Comparison of ENCODE assay signal across 20 cellular contexts in the genomic region with DNA sequence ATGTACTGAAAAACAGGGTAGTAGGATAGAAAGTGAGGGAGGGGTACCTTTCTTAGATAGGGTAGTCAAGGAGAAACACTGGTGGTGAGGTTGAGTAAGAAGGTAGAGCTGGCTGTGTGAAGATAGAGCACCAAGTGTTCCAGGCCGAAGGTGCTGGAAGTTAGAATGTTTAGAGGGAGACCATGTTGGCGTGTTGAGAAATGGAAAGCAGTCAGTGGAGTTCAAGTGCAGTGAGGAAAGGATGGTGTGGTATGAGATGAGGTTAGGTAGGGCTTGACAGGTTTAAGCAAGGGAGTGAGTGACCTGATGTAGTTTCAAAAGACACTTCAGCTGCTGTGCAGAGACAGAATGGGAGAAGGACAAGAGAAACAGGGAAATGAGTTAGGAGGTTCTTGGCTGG. TPM values are rescaled to one million over a fixed set of nuclear protein-coding genes. Genes with fewer than 3 reads are reported as not detected.
DNase-seq lines count a peak whose midpoint lies in the region; ATAC-seq, FAIRE-seq and TF ChIP-seq lines count a peak whose summit lies in the region.
"Had no signal": no experiment of that assay in that cellular context is flagged by ENCODE, and none has a peak within 500 bp of the region (broad histone marks: within the 10 kb centered on the region; RNA-seq: fewer than 3 reads in every experiment).

No MANE protein-coding gene starts in this region.

- POLR2A ChIA-PET in HepG2 (lab: Yijun Ruan, JAX), result no interaction called here
- POLR2A ChIA-PET in GM12878 (lab: Charles Lee), result interaction anchor here (1.3 kb wide), 1 partner anchor 46 kb away, joined by 3 read pairs; no protein-coding TSS in a partner anchor

- TF ChIP-seq EP300 in HepG2 (IDR thresholded peaks at IDR 0.05; ENCODE audit: low read depth in 2 of 2, low read length in 2 of 2) (no peak), HepG2 (CRISPR knock-in tag; IDR thresholded peaks at IDR 0.05; ENCODE audit: borderline replicate concordance) (no peak), GM12878 (IDR thresholded peaks at IDR 0.05; ENCODE audit: borderline replicate concordance in 1 of 2, control insufficient read depth in 1 of 2, low read depth in 2 of 2, low read length in 2 of 2) (no peak)

- WGBS in HepG2 (ENCODE audit: low lambda C conversion rate), result 90% methylated on average over 2 of the region's 2 CpGs
- WGBS in right lobe of liver (ENCODE audit: insufficient coverage, low coverage, low lambda C conversion rate, missing lambda C conversion rate), result 100% methylated on average over 2 of the region's 2 CpGs
- WGBS in GM12878 (ENCODE audit: insufficient coverage, insufficient replicate concordance, low lambda C conversion rate, missing lambda C conversion rate), result 98% methylated on average over 2 of the region's 2 CpGs

- RAD21 ChIA-PET in GM12878 (lab: Charles Lee; ENCODE audit: unreplicated experiment), result no interaction called here

- H3K9ac ChIP-seq in HepG2 (ENCODE audit: insufficient read depth, low read depth, low read length) (no peak overlapping the region), GM12878 (ENCODE audit: control insufficient read depth, insufficient read depth, low read length) (no peak overlapping the region)

- H3K4me3 ChIP-seq in HepG2 (replicated peaks in 1 of 3; ENCODE audit: insufficient read depth in 1 of 3, low read depth in 2 of 3, low read length in 3 of 3) (no peak overlapping the region), right lobe of liver (no peak overlapping the region), GM12878 (no peak overlapping the region), coronary artery (no peak overlapping the region)
- H3K4me3 ChIP-seq: MG63 had no signal

- no peaks in the 10 kb centered on the region for H3K9me3 ChIP-seq in HepG2 (ENCODE audit: low read length)
- H3K9me3 ChIP-seq in right lobe of liver, result no peaks in the 10 kb centered on the region
- no peaks in the 10 kb centered on the region; the same call in 2 of the 3 replicates for H3K9me3 ChIP-seq in GM12878 (replicated peaks; ENCODE audit: control insufficient read depth, insufficient read depth, low read length)

- H3K27me3 ChIP-seq in HepG2 (ENCODE audit: control insufficient read depth in 1 of 2, insufficient read depth in 2 of 2, low read length in 2 of 2) (no peaks in the 10 kb centered on the region), right lobe of liver (no peaks in the 10 kb centered on the region), GM12878 (replicated peaks in 1 of 2; ENCODE audit: control insufficient read depth in 2 of 2, insufficient read depth in 2 of 2, low read length in 1 of 2) (no peaks in the 10 kb centered on the region)
- H3K27me3 ChIP-seq: MG63 had no signal

- H3K4me1 Mint-ChIP-seq in stimulated activated naive CD8-positive, alpha-beta T cell treated with anti-CD3 and anti-CD28 coated beads, Interleukin-15, amount 100 ng/mL, for 72 hours, result peaks cover 13% of the 10 kb centered on the region

- H3K27ac Mint-ChIP-seq in stimulated activated naive CD8-positive, alpha-beta T cell treated with anti-CD3 and anti-CD28 coated beads, Interleukin-15, amount 100 ng/mL, for 72 hours, result peak overlapping the region in 1 of 2 donors; percentile 33

- FAIRE-seq in HepG2 (lab: Jason Lieb, UNC), result no peak
- no peak for FAIRE-seq in GM12878 (lab: Jason Lieb, UNC)
- FAIRE-seq: G401.6, GM19239 had no signal

- in situ Hi-C loops in HepG2 (cut with HindIII; ENCODE audit: extremely low pct_ligation_motif_present, low pct_unique_long_range_greater_than_20kb), result no loop called here
- in situ Hi-C loops in GM12878 (cut with MboI), result no loop called here

- no TSS peak for BruUV-seq in HepG2 (replicated peaks; lab: Mats Ljungman, UMichigan)
- BruUV-seq in GM12878 (replicated peaks; lab: Mats Ljungman, UMichigan), result no TSS peak

- H3K79me2 ChIP-seq in HepG2 (ENCODE audit: insufficient read depth, low read length), result no peaks in the 10 kb centered on the region
- no peaks in the 10 kb centered on the region; the same call in 1 of the 2 replicates for H3K79me2 ChIP-seq in GM12878 (ENCODE audit: control insufficient read depth, insufficient read depth, low read length)

- DNase-seq in HepG2 (ENCODE audit: low spot score), result no peak
- DNase-seq in right lobe of liver, result no peak
- peak; percentile 6 for DNase-seq in NCI-H69 (lab: John Stamatoyannopoulos, UW)
- DNase-seq in GM12878 (ENCODE audit: low read depth, low spot score), result no peak
- DNase-seq in stimulated activated naive CD8-positive, alpha-beta T cell treated with anti-CD3 and anti-CD28 coated beads, Interleukin-15, amount 100 ng/mL, for 72 hours, result no peak
- DNase-seq in coronary artery (ENCODE audit: low spot score), result no peak
- DNase-seq in stimulated activated CD4-positive, alpha-beta T cell treated with anti-CD3 and anti-CD28 coated beads, Interleukin-2, amount 100 ng/mL, for 24 hours, result no peak
- DNase-seq in stimulated activated CD4-positive, alpha-beta T cell treated with anti-CD3 and anti-CD28 coated beads, Interleukin-4, amount 100 ng/mL, for 24 hours, result no peak
- DNase-seq: CD4-positive, CD25-positive, alpha-beta regulatory T cell; COR-L47; DMS153; MG63; NCI-H1417 treated with DMSO at 0.1 percent for 48 hours; NCI-H187 treated with DMSO at 0.1 percent for 48 hours; NCI-H2107; NCI-H748 treated with DMSO at 0.1 percent for 48 hours; Right ventricle myocardium superior; SW 1271 had no signal

- H4K20me1 ChIP-seq in HepG2 (ENCODE audit: insufficient read depth, low read length) (no peaks in the 10 kb centered on the region), GM12878 (ENCODE audit: control insufficient read depth, insufficient read depth) (no peaks in the 10 kb centered on the region)

- TF ChIP-seq POLR2A in HepG2 (IDR thresholded peaks at IDR 0.05; ENCODE audit: insufficient read depth in 1 of 2, low read depth in 2 of 2, low read length in 2 of 2) (no peak), right lobe of liver (IDR thresholded peaks at IDR 0.05) (no peak), GM12878 (IDR thresholded peaks at IDR 0.05; ENCODE audit: low read depth, low read length) (peak; percentile 38; the same call in 1 of the 2 replicates)

- H3K36me3 ChIP-seq in HepG2 (replicated peaks in 1 of 2; ENCODE audit: control insufficient read depth in 1 of 2, insufficient read depth in 2 of 2, low read length in 2 of 2) (no peaks in the 10 kb centered on the region; a peak in 1 of 5 replicates), right lobe of liver (no peaks in the 10 kb centered on the region), GM12878 (ENCODE audit: control insufficient read depth in 2 of 2, insufficient read depth in 2 of 2, low read length in 1 of 2) (peaks cover 0 to 5% of the 10 kb centered on the region in 2 experiments; a peak in 1 of 4 replicates)

- CTCF ChIA-PET in HepG2 (lab: Yijun Ruan, JAX; ENCODE audit: low intra/inter-chr PET ratio, low total read pairs), result no interaction called here
- CTCF ChIA-PET in GM12878 (lab: Yijun Ruan, JAX), result interaction anchor here (1.0 to 1.8 kb wide), 3 partner anchors 11 to 49 kb away, joined by 3 to 5 read pairs (median 4); no protein-coding TSS in a partner anchor

- H3K4me3 Mint-ChIP-seq in stimulated activated naive CD8-positive, alpha-beta T cell treated with anti-CD3 and anti-CD28 coated beads, Interleukin-15, amount 100 ng/mL, for 72 hours, result no peak overlapping the region
- H3K4me3 Mint-ChIP-seq: CD4-positive, CD25-positive, alpha-beta regulatory T cell had no signal

- no peak overlapping the region for H2AFZ ChIP-seq in HepG2 (ENCODE audit: low read length)
- H2AFZ ChIP-seq in GM12878 (ENCODE audit: control insufficient read depth, low read depth, low read length), result no peak overlapping the region

- H3K4me1 ChIP-seq in HepG2 (ENCODE audit: insufficient read depth, low read length) (peaks cover 8% of the 10 kb centered on the region; the same call in 1 of the 2 replicates), right lobe of liver (peaks cover 0 to 11% (median 3%) of the 10 kb centered on the region in 4 donors), GM12878 (ENCODE audit: control insufficient read depth, insufficient read depth, low read length) (peaks cover 10% of the 10 kb centered on the region)

- intact Hi-C loops in HepG2 (cut with micrococcal nuclease; ENCODE audit: unreplicated experiment), result no loop called here
- intact Hi-C loops in right lobe of liver (cut with DNase I), result no loop called here
- intact Hi-C loops in GM12878 (cut with micrococcal nuclease; ENCODE audit: unreplicated experiment), result no loop called here

- peak; percentile 42 for ATAC-seq in HepG2
- ATAC-seq in right lobe of liver, result no peak
- no peak for ATAC-seq in GM12878
- ATAC-seq in stimulated activated naive CD8-positive, alpha-beta T cell treated with anti-CD3 and anti-CD28 coated beads, Interleukin-15, amount 100 ng/mL, for 72 hours, result peak; percentile 31

- no peak overlapping the region for H3K27ac ChIP-seq in HepG2 (ENCODE audit: extremely low read length, insufficient read depth, low read length)
- H3K27ac ChIP-seq in right lobe of liver, result no peak overlapping the region
- H3K27ac ChIP-seq in GM12878 (ENCODE audit: control insufficient read depth, insufficient read depth), result no peak overlapping the region
- H3K27ac ChIP-seq in coronary artery, result no peak overlapping the region

- no peak overlapping the region for H3K4me2 ChIP-seq in HepG2 (ENCODE audit: low read depth, low read length)
- no peak overlapping the region for H3K4me2 ChIP-seq in GM12878 (ENCODE audit: control insufficient read depth, insufficient read depth)

- H3K9me3 Mint-ChIP-seq in stimulated activated naive CD8-positive, alpha-beta T cell treated with anti-CD3 and anti-CD28 coated beads, Interleukin-15, amount 100 ng/mL, for 72 hours, result no peaks in the 10 kb centered on the region
- H3K9me3 Mint-ChIP-seq: CD4-positive, CD25-positive, alpha-beta regulatory T cell had no signal

- TF ChIP-seq CTCF in HepG2 (CRISPR knock-in tag; IDR thresholded peaks at IDR 0.05), result no peak
- TF ChIP-seq CTCF in right lobe of liver (IDR thresholded peaks at IDR 0.05), result no peak
- TF ChIP-seq CTCF in GM12878 (IDR thresholded peaks at IDR 0.05 in 2 of 3, conservative IDR thresholded peaks at IDR 0.05 in 1 of 3; ENCODE audit: control insufficient read depth in 2 of 3, extremely low read depth in 1 of 3, insufficient read depth in 1 of 3, low read depth in 3 of 3, low read length in 3 of 3), result no peak
- no peak for TF ChIP-seq CTCF in coronary artery (IDR thresholded peaks at IDR 0.05)

- SMC1A ChIA-PET in GM12878 (lab: Charles Lee; ENCODE audit: uncharacterized antibody, unreplicated experiment), result interaction anchor here (0.6 to 2.8 kb wide), 4 partner anchors 11 to 164 kb away, joined by 3 to 10 read pairs (median 3); no protein-coding TSS in a partner anchor

- no peak for TF ChIP-seq RAD21 in HepG2 (CRISPR knock-in tag; IDR thresholded peaks at IDR 0.05)
- TF ChIP-seq RAD21 in GM12878 (IDR thresholded peaks at IDR 0.05; ENCODE audit: insufficient read depth, low read depth, low read length), result no peak

- H3K27me3 Mint-ChIP-seq in stimulated activated naive CD8-positive, alpha-beta T cell treated with anti-CD3 and anti-CD28 coated beads, Interleukin-15, amount 100 ng/mL, for 72 hours, result no peaks in the 10 kb centered on the region
- H3K27me3 Mint-ChIP-seq: CD4-positive, CD25-positive, alpha-beta regulatory T cell had no signal

RNA-seq across cellular contexts. Expression of a gene that starts 54.2 kb away (rescaled TPM):
- total RNA-seq in HepG2 (2016; rRNA removed; fragmentation: Illumina TruSeq; extraction: Trizol) (not detected in 2 replicates), right lobe of liver (1 to 10 TPM in 4 of 6 experiments, under 1 TPM in 2; 0.73 to 1.7 (median 1.1) TPM), GM12878 (2014; rRNA removed) (9.8 and 12.8 TPM in 2 replicates), GM12878 (2014; rRNA removed; fragmentation: Illumina TruSeq; extraction: Trizol) (9.2 TPM in 2 replicates), GM12878 (2021) (37.1 and 37.2 TPM in 2 replicates)
- total RNA-seq in HepG2 (2016; cell fraction: cytosol; rRNA removed; fragmentation: Illumina TruSeq; extraction: Trizol; ENCODE audit: low read depth), result not detected in 2 replicates
- not detected in 2 replicates for total RNA-seq in HepG2 (2016; cell fraction: insoluble cytoplasmic fraction; rRNA removed; fragmentation: Illumina TruSeq; extraction: Trizol)
- total RNA-seq in HepG2 (2016; cell fraction: membrane; rRNA removed; fragmentation: Illumina TruSeq; extraction: Trizol), result not detected in 2 replicates
- not detected in 2 replicates for total RNA-seq in HepG2 (2016; cell fraction: nucleus; rRNA removed; fragmentation: Illumina TruSeq; extraction: Trizol)
- polyA plus RNA-seq in HepG2 (2011; rRNA removed) (not detected in 2 replicates), GM12878 (2011; rRNA removed) (1.5 and 1.6 TPM in 2 replicates), GM12878 (2014; fragmentation: Illumina TruSeq; extraction: Trizol) (8.4 and 9.3 TPM in 2 replicates), GM12878 (2014; fragmentation: Nextera tagmentation; extraction: Ambion mirVana) (1 to 10 TPM; 2.3 to 5.6 TPM), GM12878 (2014; rRNA removed) (21.8 and 25.7 TPM in 2 replicates), GM12878 (2016; fragmentation: Nextera tagmentation; extraction: Ambion mirVana) (1 to 10 TPM; 4.3 to 8.3 TPM)
- not detected in 2 replicates for polyA plus RNA-seq in HepG2 (2011; cell fraction: cytosol; rRNA removed)
- not detected in 2 replicates for polyA plus RNA-seq in HepG2 (2011; cell fraction: nucleus; rRNA removed)
- not detected in 2 replicates for polyA plus RNA-seq in HepG2 (2012)
- not detected in 2 replicates for polyA plus RNA-seq in HepG2 (2016; cell fraction: cytosol; fragmentation: Illumina TruSeq; extraction: Trizol; ENCODE audit: low read depth)
- not detected in 2 replicates for polyA plus RNA-seq in HepG2 (2016; cell fraction: insoluble cytoplasmic fraction; fragmentation: Illumina TruSeq; extraction: Trizol; ENCODE audit: low read depth)
- not detected in 2 replicates for polyA plus RNA-seq in HepG2 (2016; cell fraction: membrane; fragmentation: Illumina TruSeq; extraction: Trizol; ENCODE audit: low read depth)
- not detected in 2 replicates for polyA plus RNA-seq in HepG2 (2016; cell fraction: nucleus; fragmentation: Illumina TruSeq; extraction: Trizol; ENCODE audit: insufficient read depth, low read depth)
- 0.05 TPM in 1 of 2 replicates, not detected in the other for polyA minus RNA-seq in HepG2 (2011; rRNA and poly(A)+ RNA removed; ENCODE audit: low replicate concordance)
- not detected in 2 replicates for polyA minus RNA-seq in HepG2 (2011; cell fraction: cytosol; rRNA and poly(A)+ RNA removed)
- not detected in 2 replicates for polyA minus RNA-seq in HepG2 (2011; cell fraction: nucleus; rRNA and poly(A)+ RNA removed)
- 15.8 and 17.7 TPM in 2 replicates for total RNA-seq in GM12878 (2013; cell fraction: nucleolus; rRNA removed)
- 4.2 TPM for polyA plus RNA-seq in GM12878 (2011; ENCODE audit: low read depth)
- polyA plus RNA-seq in GM12878 (2011; cell fraction: cytosol; rRNA removed), result 2.0 and 3.3 TPM in 2 replicates
- 4.1 and 5.9 TPM in 2 replicates for polyA plus RNA-seq in GM12878 (2011; cell fraction: nucleus; rRNA removed)
- 13.1 and 13.3 TPM in 2 replicates for polyA plus RNA-seq in GM12878 (2012)
- 0.80 and 2.0 TPM in 2 replicates for polyA minus RNA-seq in GM12878 (2011; rRNA and poly(A)+ RNA removed)
- 1.7 and 1.9 TPM in 2 replicates for polyA minus RNA-seq in GM12878 (2011; cell fraction: cytosol; rRNA and poly(A)+ RNA removed)
- polyA minus RNA-seq in GM12878 (2011; cell fraction: nucleus; rRNA and poly(A)+ RNA removed), result 3.1 and 5.0 TPM in 2 replicates

Comparison
In these comparisons a context has a peak if more than half of its experiments do, and no peak if none do; other contexts are left out.
1. ATAC-seq: peak in HepG2 (single experiment) and stimulated activated naive CD8-positive, alpha-beta T cell treated with anti-CD3 and anti-CD28 coated beads, Interleukin-15, amount 100 ng/mL, for 72 hours (single experiment); none in right lobe of liver (0 of 4) and GM12878 (single experiment).